In the genomic region with DNA sequence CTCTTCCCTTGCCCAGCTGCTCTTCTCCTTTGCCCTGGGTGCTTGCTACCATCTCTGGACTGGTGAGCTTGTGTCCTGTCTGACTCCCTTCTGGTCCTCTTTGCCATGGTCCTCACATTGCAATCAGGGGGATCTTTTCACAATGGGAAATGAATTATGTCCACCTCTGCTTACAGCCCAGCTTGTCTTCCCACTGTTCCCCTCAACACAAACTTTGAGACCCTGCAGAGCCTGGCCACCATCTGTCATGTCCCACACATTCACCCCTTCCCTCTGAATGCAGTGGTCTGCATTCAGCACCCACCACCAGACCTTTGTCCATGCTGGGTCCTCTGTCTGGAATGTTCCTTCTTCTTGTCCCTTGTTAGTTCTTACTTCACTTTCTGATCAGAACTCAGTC, we compare ENCODE assay signal across 39 cellular contexts.
"Had no signal": no experiment of that assay in that cellular context is flagged by ENCODE, and none has a peak within 500 bp of the region (broad histone marks: within the 10 kb centered on the region; RNA-seq: fewer than 3 reads in every experiment).

No MANE protein-coding gene starts in this region.

- DNase-seq: activated B cell treated with CpG ODN at 0.5 μM for 24 hours; activated CD4-positive, alpha-beta memory T cell treated with anti-CD3 and anti-CD28 coated beads for 36 hours; activated CD4-positive, alpha-beta T cell treated with anti-CD3 and anti-CD28 coated beads for 4 hours; activated CD4-positive, alpha-beta T cell treated with anti-CD3 and anti-CD28 coated beads, Interleukin-2, amount 10 ng/mL, durations not matched to agents 24 days and 14 days; activated CD4-positive, alpha-beta T cell treated with anti-CD3 and anti-CD28 coated beads, Interleukin-2, amount 50 U/mL, for 1 hour; activated CD4-positive, alpha-beta T cell treated with anti-CD3 and anti-CD28 coated beads, Interleukin-2, amount 50 U/mL, for 4 hours; activated CD4-positive, CD25-positive, alpha-beta regulatory T cell treated with anti-CD3 and anti-CD28 coated beads, Interleukin-2, amount 50 U/mL, for 72 hours; activated CD8-positive, alpha-beta memory T cell treated with anti-CD3 and anti-CD28 coated beads, Interleukin-2, amount 50 U/mL, for 4 hours; activated CD8-positive, alpha-beta T cell treated with anti-CD3 and anti-CD28 coated beads for 36 hours; activated effector memory CD4-positive, alpha-beta T cell treated with anti-CD3 and anti-CD28 coated beads, Interleukin-2, amount 50 U/mL, for 16 hours; activated gamma-delta T cell treated with Interleukin-2 at 50 U/mL for 16 hours; activated naive CD4-positive, alpha-beta T cell treated with anti-CD3 and anti-CD28 coated beads, Interleukin-2, amount 10 ng/mL, durations not matched to agents 7 days and 5 days; activated naive CD4-positive, alpha-beta T cell treated with Interleukin-2 at 50 U/mL for 16 hours; activated naive CD8-positive, alpha-beta T cell treated with anti-CD3 and anti-CD28 coated beads for 36 hours; activated T-cell treated with anti-CD3 and anti-CD28 coated beads for 4 hours; activated T-cell treated with anti-CD3 and anti-CD28 coated beads, Interleukin-2, amount 50 U/mL, for 1 hour; activated T-cell treated with anti-CD3 and anti-CD28 coated beads, Interleukin-2, amount 50 U/mL, for 4 hours; activated T-cell treated with anti-CD3 and anti-CD28 coated beads, Interleukin-2, amount 50 U/mL, for 72 hours; adrenal gland; amniotic stem cell; aorta; body of pancreas; brain microvascular endothelial cell; caudate nucleus; SW 1271; T-helper 1 cell; T-helper 2 cell; T-helper 9 cell had no signal

- ATAC-seq: activated CD8-positive, alpha-beta T cell treated with anti-CD3 and anti-CD28 coated beads for 36 hours; activated naive CD4-positive, alpha-beta T cell treated with anti-CD3 and anti-CD28 coated beads, Interleukin-2, amount 50 U/mL, for 72 hours; activated T-cell treated with anti-CD3 and anti-CD28 coated beads, Interleukin-2, amount 50 U/mL, for 4 hours; activated T-cell treated with anti-CD3 and anti-CD28 coated beads, Interleukin-2, amount 50 U/mL, for 72 hours; activated T-helper 17 cell treated with anti-CD3 and anti-CD28 coated beads, Interleukin-2, amount 50 U/mL, for 72 hours; body of pancreas had no signal

- FAIRE-seq: astrocyte, TTC549 had no signal

- H3K36me3 ChIP-seq: adrenal gland, brain microvascular endothelial cell, breast epithelium, cardiac muscle cell had no signal

- H3K27ac Mint-ChIP-seq: activated B cell treated with CpG ODN at 0.5 μM for 24 hours; activated CD4-positive, alpha-beta memory T cell treated with anti-CD3 and anti-CD28 coated beads for 36 hours; activated CD4-positive, alpha-beta T cell treated with anti-CD3 and anti-CD28 coated beads, Interleukin-2, amount 10 ng/mL, durations not matched to agents 24 days and 14 days; activated CD8-positive, alpha-beta T cell treated with anti-CD3 and anti-CD28 coated beads for 36 hours; activated naive CD4-positive, alpha-beta T cell treated with anti-CD3 and anti-CD28 coated beads, Interleukin-2, amount 10 ng/mL, durations not matched to agents 7 days and 5 days; activated naive CD8-positive, alpha-beta T cell treated with anti-CD3 and anti-CD28 coated beads for 36 hours; activated T-cell treated with anti-CD3 and anti-CD28 coated beads, Interleukin-2, amount 50 U/mL, for 72 hours; activated T-helper 1 cell treated with anti-CD3 and anti-CD28 coated beads, Interleukin-12 subunit alpha, Interleukin-12 subunit beta, Interleukin-2, Interleukin-4 antibody, amounts not matched to agents 30 ng/mL and 10 ng/mL and 1 ng/mL, durations not matched to agents 14 hours and 24 hours and 36 hours; activated T-helper 17 cell treated with anti-CD3 and anti-CD28 coated beads, Interleukin-2, amount 50 U/mL, for 72 hours; T-helper 1 cell treated with Interleukin-12 subunit alpha and Interleukin-12 subunit beta and Interleukin-4 antibody, amounts not matched to agents 30 μg/mL and 1 μg/mL, for 36 hours; T-helper 2 cell treated with Interferon-gamma antibody and Interleukin-4, amounts not matched to agents 5 μg/mL and 100 μg/mL, for 36 hours had no signal

- H3K4me1 ChIP-seq: adrenal gland, breast epithelium had no signal

- H3K9me3 Mint-ChIP-seq: activated B cell treated with CpG ODN at 0.5 μM for 24 hours; activated CD4-positive, alpha-beta memory T cell treated with anti-CD3 and anti-CD28 coated beads for 36 hours; activated CD4-positive, alpha-beta T cell treated with anti-CD3 and anti-CD28 coated beads, Interleukin-2, amount 10 ng/mL, durations not matched to agents 24 days and 14 days; activated CD8-positive, alpha-beta T cell treated with anti-CD3 and anti-CD28 coated beads for 36 hours; activated naive CD4-positive, alpha-beta T cell treated with anti-CD3 and anti-CD28 coated beads, Interleukin-2, amount 10 ng/mL, durations not matched to agents 7 days and 5 days; activated naive CD4-positive, alpha-beta T cell treated with anti-CD3 and anti-CD28 coated beads, Interleukin-2, amount 50 U/mL, for 72 hours; activated naive CD8-positive, alpha-beta T cell treated with anti-CD3 and anti-CD28 coated beads for 36 hours; activated T-cell treated with anti-CD3 and anti-CD28 coated beads, Interleukin-2, amount 50 U/mL, for 4 hours; activated T-cell treated with anti-CD3 and anti-CD28 coated beads, Interleukin-2, amount 50 U/mL, for 72 hours; activated T-helper 1 cell treated with anti-CD3 and anti-CD28 coated beads, Interleukin-12 subunit alpha, Interleukin-12 subunit beta, Interleukin-2, Interleukin-4 antibody, amounts not matched to agents 30 ng/mL and 10 ng/mL and 1 ng/mL, durations not matched to agents 14 hours and 24 hours and 36 hours; activated T-helper 17 cell treated with anti-CD3 and anti-CD28 coated beads, Interleukin-2, amount 50 U/mL, for 72 hours; central memory CD8-positive, alpha-beta T cell; T-helper 1 cell treated with Interleukin-12 subunit alpha and Interleukin-12 subunit beta and Interleukin-4 antibody, amounts not matched to agents 30 μg/mL and 1 μg/mL, for 36 hours; T-helper 2 cell treated with Interferon-gamma antibody and Interleukin-4, amounts not matched to agents 5 μg/mL and 100 μg/mL, for 36 hours had no signal

- H3K27ac ChIP-seq: adrenal gland, body of pancreas, brain microvascular endothelial cell, breast epithelium, cardiac muscle cell, VCaP had no signal

- H3K4me3 ChIP-seq: adrenal gland, body of pancreas, breast epithelium, cardiac muscle cell had no signal

- H3K9me3 ChIP-seq: adrenal gland, body of pancreas, breast epithelium had no signal

- H3K4me1 Mint-ChIP-seq: activated B cell treated with CpG ODN at 0.5 μM for 24 hours; activated CD4-positive, alpha-beta T cell treated with anti-CD3 and anti-CD28 coated beads, Interleukin-2, amount 10 ng/mL, durations not matched to agents 24 days and 14 days; activated naive CD4-positive, alpha-beta T cell treated with anti-CD3 and anti-CD28 coated beads, Interleukin-2, amount 10 ng/mL, durations not matched to agents 7 days and 5 days; activated naive CD8-positive, alpha-beta T cell treated with anti-CD3 and anti-CD28 coated beads for 36 hours; activated T-helper 17 cell treated with anti-CD3 and anti-CD28 coated beads, Interleukin-2, amount 50 U/mL, for 72 hours; central memory CD8-positive, alpha-beta T cell had no signal

- H3K36me3 Mint-ChIP-seq: activated CD4-positive, alpha-beta memory T cell treated with anti-CD3 and anti-CD28 coated beads for 36 hours; activated naive CD4-positive, alpha-beta T cell treated with anti-CD3 and anti-CD28 coated beads, Interleukin-2, amount 10 ng/mL, durations not matched to agents 7 days and 5 days; activated naive CD4-positive, alpha-beta T cell treated with anti-CD3 and anti-CD28 coated beads, Interleukin-2, amount 50 U/mL, for 72 hours; activated naive CD8-positive, alpha-beta T cell treated with anti-CD3 and anti-CD28 coated beads for 36 hours had no signal

- H3K27me3 Mint-ChIP-seq: activated CD4-positive, alpha-beta T cell treated with anti-CD3 and anti-CD28 coated beads, Interleukin-2, amount 10 ng/mL, durations not matched to agents 24 days and 14 days had no signal

- H3K27me3 ChIP-seq: adrenal gland, body of pancreas, breast epithelium had no signal

- H3K4me3 Mint-ChIP-seq: activated B cell treated with CpG ODN at 0.5 μM for 24 hours; activated CD4-positive, alpha-beta memory T cell treated with anti-CD3 and anti-CD28 coated beads for 36 hours; activated CD4-positive, alpha-beta T cell treated with anti-CD3 and anti-CD28 coated beads, Interleukin-2, amount 10 ng/mL, durations not matched to agents 24 days and 14 days; activated CD8-positive, alpha-beta T cell treated with anti-CD3 and anti-CD28 coated beads for 36 hours; activated naive CD4-positive, alpha-beta T cell treated with anti-CD3 and anti-CD28 coated beads, Interleukin-2, amount 10 ng/mL, durations not matched to agents 7 days and 5 days; activated naive CD8-positive, alpha-beta T cell treated with anti-CD3 and anti-CD28 coated beads for 36 hours; activated T-cell treated with anti-CD3 and anti-CD28 coated beads, Interleukin-2, amount 50 U/mL, for 4 hours; activated T-cell treated with anti-CD3 and anti-CD28 coated beads, Interleukin-2, amount 50 U/mL, for 72 hours; activated T-helper 1 cell treated with anti-CD3 and anti-CD28 coated beads, Interleukin-12 subunit alpha, Interleukin-12 subunit beta, Interleukin-2, Interleukin-4 antibody, amounts not matched to agents 30 ng/mL and 10 ng/mL and 1 ng/mL, durations not matched to agents 14 hours and 24 hours and 36 hours; activated T-helper 17 cell treated with anti-CD3 and anti-CD28 coated beads, Interleukin-2, amount 50 U/mL, for 72 hours; central memory CD8-positive, alpha-beta T cell; T-helper 1 cell treated with Interleukin-12 subunit alpha and Interleukin-12 subunit beta and Interleukin-4 antibody, amounts not matched to agents 30 μg/mL and 1 μg/mL, for 36 hours; T-helper 2 cell treated with Interferon-gamma antibody and Interleukin-4, amounts not matched to agents 5 μg/mL and 100 μg/mL, for 36 hours had no signal
